ENCODE assay signal across 18 cellular contexts in the genomic region with DNA sequence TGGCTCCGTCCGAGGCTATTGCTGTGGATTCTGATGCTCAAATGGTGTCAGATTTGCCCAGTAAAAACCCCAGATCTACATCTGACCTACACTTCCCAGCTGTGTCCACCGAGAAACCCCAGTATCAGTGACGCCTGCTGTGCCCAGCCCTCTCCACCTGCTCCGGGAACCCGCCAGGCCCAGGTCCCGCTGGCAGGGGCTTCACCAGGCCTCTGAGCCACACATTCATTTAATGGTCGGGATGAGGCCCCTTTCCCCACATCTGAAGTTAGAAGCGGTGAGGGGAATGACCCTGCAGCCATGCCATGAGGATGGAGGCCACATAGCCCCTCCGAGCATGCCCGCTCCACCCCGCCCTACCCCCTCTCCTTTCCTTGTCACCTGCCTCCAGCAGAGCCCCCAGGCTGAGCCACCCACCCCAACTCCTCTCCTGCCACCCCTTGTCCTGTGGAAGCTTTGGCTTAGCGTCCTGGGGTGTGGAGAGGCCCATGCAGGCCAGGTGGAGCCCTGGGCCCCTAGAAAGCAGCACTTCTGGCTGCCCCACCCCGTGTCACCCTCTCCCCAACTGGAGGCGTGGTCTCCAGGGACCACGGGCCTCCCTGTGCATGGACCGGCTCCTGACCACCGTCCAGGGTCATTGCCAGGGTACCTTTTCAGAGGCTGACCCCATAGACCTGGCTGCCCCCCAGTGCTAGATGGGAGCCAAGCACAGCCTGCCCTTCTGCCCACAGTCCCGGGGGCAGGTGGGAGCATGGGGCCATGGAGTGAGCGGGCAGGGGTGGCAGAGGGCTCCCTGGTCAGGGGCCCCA. TPM values are rescaled to one million over a fixed set of nuclear protein-coding genes. Genes with fewer than 3 reads are reported as not detected.
"Had no signal": no experiment of that assay in that cellular context is flagged by ENCODE, and none has a peak within 500 bp of the region (broad histone marks: within the 10 kb centered on the region; RNA-seq: fewer than 3 reads in every experiment).

No MANE protein-coding gene starts in this region.

- H3K4me3 ChIP-seq: adrenal gland, gastrocnemius medialis, heart left ventricle, pancreas, tibial artery, vagina had no signal

- DNase-seq: activated CD4-positive, alpha-beta T cell treated with anti-CD3 and anti-CD28 coated beads, Interleukin-2, amount 10 ng/mL, durations not matched to agents 7 days and 5 days; activated CD4-positive, CD25-positive, alpha-beta regulatory T cell; activated CD8-positive, alpha-beta memory T cell treated with anti-CD3 and anti-CD28 coated beads, Interleukin-2, amount 50 U/mL, for 48 hours; activated naive CD4-positive, alpha-beta T cell; adrenal gland; dermis blood vessel endothelial cell; erythroblast; gastrocnemius medialis; heart left ventricle; mammary epithelial cell; stimulated activated CD4-positive, alpha-beta T cell treated with anti-CD3 and anti-CD28 coated beads, Interleukin-1b, Interleukin-23, amount 100 ng/mL, for 48 hours; tibial artery had no signal

- H3K27me3 ChIP-seq: adrenal gland, pancreas, vagina had no signal

- H3K9me3 ChIP-seq: adrenal gland, gastrocnemius medialis, heart left ventricle, pancreas, tibial artery, vagina had no signal

- H3K4me3 Mint-ChIP-seq: activated CD4-positive, alpha-beta T cell treated with anti-CD3 and anti-CD28 coated beads, Interleukin-2, amount 10 ng/mL, durations not matched to agents 7 days and 5 days; activated T-helper 1 cell treated with anti-CD3 and anti-CD28 coated beads, Interleukin-12 subunit alpha, Interleukin-12 subunit beta, Interleukin-2, Interleukin-4 antibody, amounts not matched to agents 30 ng/mL and 10 ng/mL and 1 ng/mL, durations not matched to agents 14 hours and 24 hours and 36 hours had no signal

- H3K27me3 Mint-ChIP-seq: activated CD4-positive, alpha-beta T cell treated with anti-CD3 and anti-CD28 coated beads, Interleukin-2, amount 10 ng/mL, durations not matched to agents 7 days and 5 days had no signal

- H3K27ac Mint-ChIP-seq: activated CD4-positive, alpha-beta T cell treated with anti-CD3 and anti-CD28 coated beads, Interleukin-2, amount 10 ng/mL, durations not matched to agents 7 days and 5 days; activated T-helper 1 cell treated with anti-CD3 and anti-CD28 coated beads, Interleukin-12 subunit alpha, Interleukin-12 subunit beta, Interleukin-2, Interleukin-4 antibody, amounts not matched to agents 30 ng/mL and 10 ng/mL and 1 ng/mL, durations not matched to agents 14 hours and 24 hours and 36 hours had no signal

- H3K27ac ChIP-seq: adrenal gland, gastrocnemius medialis, heart left ventricle, pancreas, tibial artery, vagina had no signal

- H3K36me3 ChIP-seq: gastrocnemius medialis, pancreas had no signal

- H3K9me3 Mint-ChIP-seq: activated CD4-positive, alpha-beta T cell treated with anti-CD3 and anti-CD28 coated beads, Interleukin-2, amount 10 ng/mL, durations not matched to agents 7 days and 5 days; activated T-helper 1 cell treated with anti-CD3 and anti-CD28 coated beads, Interleukin-12 subunit alpha, Interleukin-12 subunit beta, Interleukin-2, Interleukin-4 antibody, amounts not matched to agents 30 ng/mL and 10 ng/mL and 1 ng/mL, durations not matched to agents 14 hours and 24 hours and 36 hours had no signal

- ATAC-seq: gastrocnemius medialis, heart left ventricle had no signal

- H3K4me1 ChIP-seq: adrenal gland, gastrocnemius medialis, pancreas, tibial artery had no signal

RNA-seq across cellular contexts. Expression of gene HES5, which starts 34.1 kb away (rescaled TPM):
- total RNA-seq: activated CD4-positive, alpha-beta T cell treated with anti-CD3 and anti-CD28 coated beads, Interleukin-2, amount 10 ng/mL, durations not matched to agents 7 days and 5 days; activated T-helper 1 cell treated with anti-CD3 and anti-CD28 coated beads, Interleukin-12 subunit alpha, Interleukin-12 subunit beta, Interleukin-2, Interleukin-4 antibody, amounts not matched to agents 30 ng/mL and 10 ng/mL and 1 ng/mL, durations not matched to agents 14 hours and 24 hours and 36 hours; adrenal gland; chondrocyte; mammary epithelial cell; mononuclear cell; T-helper 2 cell treated with Interferon-gamma antibody and Interleukin-4, amounts not matched to agents 100 ng/mL and 5 ng/mL, for 36 hours; vagina had no signal
- polyA plus RNA-seq: adrenal gland, mammary epithelial cell had no signal
